In genomic region chr2:100178085-100178788, GRCh38 we compare ENCODE assay signal across 8 cellular contexts. TPM values are rescaled to one million over a fixed set of nuclear protein-coding genes. Genes with fewer than 3 reads are reported as not detected.
DNase-seq lines count a peak whose midpoint lies in the region; ATAC-seq, FAIRE-seq and TF ChIP-seq lines count a peak whose summit lies in the region.

No MANE protein-coding gene starts in this region.

- DNase-seq in G401 (ENCODE audit: low spot score), result peak; percentile 23
- peak; percentile 59 for DNase-seq in SKM-1 treated with dmso at 0.1 percent for 144 hours (lab: John Stamatoyannopoulos, UW; ENCODE audit: unreplicated experiment)
- peak; percentile 37 to 59 for DNase-seq in fibroblast of lung (ENCODE audit: low read depth in 2 of 2)
- DNase-seq in stimulated activated CD4-positive, alpha-beta T cell treated with anti-CD3 and anti-CD28 coated beads, Interleukin-4, amount 100 ng/mL, for 48 hours (ENCODE audit: low read depth in 2 of 2), result peak; percentile 7 to 8
- DNase-seq in kidney, result no peak
- DNase-seq in NCI-H1092 (lab: John Stamatoyannopoulos, UW), result no peak

- H3K79me2 ChIP-seq in fibroblast of lung (ENCODE audit: control insufficient read depth, insufficient read depth, low read length), result no peaks in the 10 kb centered on the region

- H3K9ac ChIP-seq in fibroblast of lung (ENCODE audit: insufficient read depth, low read length), result no peak overlapping the region
- no peak overlapping the region for H3K9ac ChIP-seq in kidney (ENCODE audit: low read length in 2 of 2)

- TF ChIP-seq CTCF in fibroblast of lung (conservative IDR thresholded peaks at IDR 0.05 in 1 of 2, IDR thresholded peaks at IDR 0.05 in 1 of 2; ENCODE audit: low read depth in 1 of 2, low read length in 2 of 2) (peak in 1 of 2 donors; percentile 32), kidney (IDR thresholded peaks at IDR 0.05; ENCODE audit: borderline replicate concordance, extremely low read depth, insufficient read depth) (no peak)

- in situ Hi-C loops in G401 (cut with HindIII; ENCODE audit: low sequenced_read_pairs), result no loop called here

- H3K36me3 ChIP-seq in fibroblast of lung (ENCODE audit: control insufficient read depth, insufficient read depth, low read length), result no peaks in the 10 kb centered on the region
- H3K36me3 ChIP-seq in kidney (ENCODE audit: control insufficient read depth in 1 of 2, insufficient read depth in 2 of 2, low read length in 2 of 2), result no peaks in the 10 kb centered on the region

- H3K9me3 ChIP-seq in fibroblast of lung (ENCODE audit: control insufficient read depth, insufficient read depth, low read depth, low read length) (no peaks in the 10 kb centered on the region), kidney (ENCODE audit: control insufficient read depth in 1 of 2, low read length in 2 of 2) (no peaks in the 10 kb centered on the region)

- no peaks in the 10 kb centered on the region for H4K20me1 ChIP-seq in fibroblast of lung (ENCODE audit: control insufficient read depth, extremely low read depth, insufficient read depth, low read length)

- ATAC-seq in HG03521 (IDR thresholded peaks at IDR 0.05; ENCODE audit: unreplicated experiment) (peak; percentile 41), HG02623 (IDR thresholded peaks at IDR 0.05; ENCODE audit: unreplicated experiment) (no peak)

- intact Hi-C loops in kidney (cut with DNase I), result no loop called here

- H2AFZ ChIP-seq in fibroblast of lung (ENCODE audit: low read length), result no peak overlapping the region

- H3K4me3 ChIP-seq in fibroblast of lung (replicated peaks in 1 of 4; ENCODE audit: control extremely low read depth in 1 of 4, insufficient read depth in 1 of 4, low read depth in 3 of 4, low read length in 4 of 4) (no peak overlapping the region), kidney (ENCODE audit: low read length in 2 of 2) (no peak overlapping the region)

- H3K4me2 ChIP-seq in fibroblast of lung (ENCODE audit: extremely low read depth, insufficient read depth, low read length), result no peak overlapping the region

- FAIRE-seq in kidney (lab: Jason Lieb, UNC), result no peak

- H3K27ac ChIP-seq in fibroblast of lung (ENCODE audit: insufficient read depth, low read length), result no peak overlapping the region
- no peak overlapping the region for H3K27ac ChIP-seq in kidney (ENCODE audit: low read depth in 2 of 2, low read length in 2 of 2)

- H3K4me1 ChIP-seq in fibroblast of lung (ENCODE audit: control insufficient read depth, extremely low read depth, insufficient read depth, low read length) (no peaks in the 10 kb centered on the region), kidney (ENCODE audit: control insufficient read depth in 1 of 2, insufficient read depth in 1 of 2, low read depth in 1 of 2, low read length in 2 of 2) (no peaks in the 10 kb centered on the region)

- no peaks in the 10 kb centered on the region for H3K27me3 ChIP-seq in fibroblast of lung (ENCODE audit: control insufficient read depth, insufficient read depth, low read length)

RNA-seq across cellular contexts. Expression of gene AFF3, which starts 35.8 kb away (rescaled TPM):
- 0.62 and 3.0 TPM in 2 replicates for total RNA-seq in G401 (2014; rRNA removed; shearing (Covaris generic))
- total RNA-seq in fibroblast of lung (0.26 and 0.50 TPM in 2 replicates), kidney (11.0 TPM)
- polyA plus RNA-seq in fibroblast of lung (0.24 and 2.5 TPM in 2 replicates), kidney (ENCODE audit: insufficient read depth, low read depth, low replicate concordance) (0.65 TPM)
- 0.23 and 1.3 TPM in 2 replicates for polyA plus RNA-seq in fibroblast of lung (2012)
- 9.2 TPM in 1 of 2 replicates, not detected in the other for polyA minus RNA-seq in fibroblast of lung (ENCODE audit: low replicate concordance)

Comparison
In these comparisons a context has a peak if more than half of its experiments do, and no peak if none do; other contexts are left out.
1. DNase-seq: peak in G401 (single experiment), SKM-1 treated with dmso at 0.1 percent for 144 hours (single experiment), fibroblast of lung (2 of 2) and stimulated activated CD4-positive, alpha-beta T cell treated with anti-CD3 and anti-CD28 coated beads, Interleukin-4, amount 100 ng/mL, for 48 hours (2 of 2); none in kidney (single experiment) and NCI-H1092 (single experiment).